ENCODE assay signal across 3 cellular contexts in the genomic region with DNA sequence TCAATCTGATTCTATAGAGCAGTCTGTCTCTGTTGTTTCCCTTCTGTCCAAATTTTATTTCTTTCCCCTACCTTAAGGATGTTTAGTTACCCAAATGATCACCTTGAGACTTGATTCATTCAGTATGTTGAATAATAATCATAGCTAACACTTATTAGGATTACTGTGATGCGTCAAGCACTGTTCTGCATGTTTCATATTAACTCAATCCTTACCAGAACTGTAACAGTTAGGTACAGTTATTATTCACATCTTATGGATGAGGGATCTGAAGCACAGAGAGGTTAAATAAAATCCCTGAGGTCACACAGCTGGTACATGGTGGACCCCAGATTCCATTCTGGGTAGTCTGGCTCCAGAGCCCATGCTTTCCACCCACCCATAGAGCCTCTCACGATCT.
TF ChIP-seq lines count a peak whose summit lies in the region.

No MANE protein-coding gene starts in this region.

TF ChIP-seq in liver, 16 proteins besides CTCF, POLR2A, EP300 and RAD21 (continued from another document):
- TF ChIP-seq, protein P1, sequence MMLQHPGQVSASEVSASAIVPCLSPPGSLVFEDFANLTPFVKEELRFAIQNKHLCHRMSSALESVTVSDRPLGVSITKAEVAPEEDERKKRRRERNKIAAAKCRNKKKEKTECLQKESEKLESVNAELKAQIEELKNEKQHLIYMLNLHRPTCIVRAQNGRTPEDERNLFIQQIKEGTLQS (IDR thresholded peaks at IDR 0.05): no peak
- TF ChIP-seq HNF4A (conservative IDR thresholded peaks at IDR 0.05): no peak
- TF ChIP-seq YY1 (IDR thresholded peaks at IDR 0.05): no peak
- TF ChIP-seq, protein P2, sequence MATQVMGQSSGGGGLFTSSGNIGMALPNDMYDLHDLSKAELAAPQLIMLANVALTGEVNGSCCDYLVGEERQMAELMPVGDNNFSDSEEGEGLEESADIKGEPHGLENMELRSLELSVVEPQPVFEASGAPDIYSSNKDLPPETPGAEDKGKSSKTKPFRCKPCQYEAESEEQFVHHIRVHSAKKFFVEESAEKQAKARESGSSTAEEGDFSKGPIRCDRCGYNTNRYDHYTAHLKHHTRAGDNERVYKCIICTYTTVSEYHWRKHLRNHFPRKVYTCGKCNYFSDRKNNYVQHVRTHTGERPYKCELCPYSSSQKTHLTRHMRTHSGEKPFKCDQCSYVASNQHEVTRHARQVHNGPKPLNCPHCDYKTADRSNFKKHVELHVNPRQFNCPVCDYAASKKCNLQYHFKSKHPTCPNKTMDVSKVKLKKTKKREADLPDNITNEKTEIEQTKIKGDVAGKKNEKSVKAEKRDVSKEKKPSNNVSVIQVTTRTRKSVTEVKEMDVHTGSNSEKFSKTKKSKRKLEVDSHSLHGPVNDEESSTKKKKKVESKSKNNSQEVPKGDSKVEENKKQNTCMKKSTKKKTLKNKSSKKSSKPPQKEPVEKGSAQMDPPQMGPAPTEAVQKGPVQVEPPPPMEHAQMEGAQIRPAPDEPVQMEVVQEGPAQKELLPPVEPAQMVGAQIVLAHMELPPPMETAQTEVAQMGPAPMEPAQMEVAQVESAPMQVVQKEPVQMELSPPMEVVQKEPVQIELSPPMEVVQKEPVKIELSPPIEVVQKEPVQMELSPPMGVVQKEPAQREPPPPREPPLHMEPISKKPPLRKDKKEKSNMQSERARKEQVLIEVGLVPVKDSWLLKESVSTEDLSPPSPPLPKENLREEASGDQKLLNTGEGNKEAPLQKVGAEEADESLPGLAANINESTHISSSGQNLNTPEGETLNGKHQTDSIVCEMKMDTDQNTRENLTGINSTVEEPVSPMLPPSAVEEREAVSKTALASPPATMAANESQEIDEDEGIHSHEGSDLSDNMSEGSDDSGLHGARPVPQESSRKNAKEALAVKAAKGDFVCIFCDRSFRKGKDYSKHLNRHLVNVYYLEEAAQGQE (IDR thresholded peaks at IDR 0.05): no peak
- no peak for TF ChIP-seq GABPA (IDR thresholded peaks at IDR 0.05 in 1 of 2, conservative IDR thresholded peaks at IDR 0.05 in 1 of 2)
- TF ChIP-seq EGR1 (IDR thresholded peaks at IDR 0.05; ENCODE audit: low read depth in 2 of 2): no peak
- TF ChIP-seq, protein P3, sequence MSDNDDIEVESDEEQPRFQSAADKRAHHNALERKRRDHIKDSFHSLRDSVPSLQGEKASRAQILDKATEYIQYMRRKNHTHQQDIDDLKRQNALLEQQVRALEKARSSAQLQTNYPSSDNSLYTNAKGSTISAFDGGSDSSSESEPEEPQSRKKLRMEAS (IDR thresholded peaks at IDR 0.05): no peak
- no peak for TF ChIP-seq NR2F2 (IDR thresholded peaks at IDR 0.05)
- TF ChIP-seq, protein P4, sequence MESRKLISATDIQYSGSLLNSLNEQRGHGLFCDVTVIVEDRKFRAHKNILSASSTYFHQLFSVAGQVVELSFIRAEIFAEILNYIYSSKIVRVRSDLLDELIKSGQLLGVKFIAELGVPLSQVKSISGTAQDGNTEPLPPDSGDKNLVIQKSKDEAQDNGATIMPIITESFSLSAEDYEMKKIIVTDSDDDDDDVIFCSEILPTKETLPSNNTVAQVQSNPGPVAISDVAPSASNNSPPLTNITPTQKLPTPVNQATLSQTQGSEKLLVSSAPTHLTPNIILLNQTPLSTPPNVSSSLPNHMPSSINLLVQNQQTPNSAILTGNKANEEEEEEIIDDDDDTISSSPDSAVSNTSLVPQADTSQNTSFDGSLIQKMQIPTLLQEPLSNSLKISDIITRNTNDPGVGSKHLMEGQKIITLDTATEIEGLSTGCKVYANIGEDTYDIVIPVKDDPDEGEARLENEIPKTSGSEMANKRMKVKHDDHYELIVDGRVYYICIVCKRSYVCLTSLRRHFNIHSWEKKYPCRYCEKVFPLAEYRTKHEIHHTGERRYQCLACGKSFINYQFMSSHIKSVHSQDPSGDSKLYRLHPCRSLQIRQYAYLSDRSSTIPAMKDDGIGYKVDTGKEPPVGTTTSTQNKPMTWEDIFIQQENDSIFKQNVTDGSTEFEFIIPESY (IDR thresholded peaks at IDR 0.05): no peak

TF ChIP-seq in HepG2, 621 proteins besides CTCF, POLR2A, EP300 and RAD21 (continued from another document):
- TF ChIP-seq, protein P5, sequence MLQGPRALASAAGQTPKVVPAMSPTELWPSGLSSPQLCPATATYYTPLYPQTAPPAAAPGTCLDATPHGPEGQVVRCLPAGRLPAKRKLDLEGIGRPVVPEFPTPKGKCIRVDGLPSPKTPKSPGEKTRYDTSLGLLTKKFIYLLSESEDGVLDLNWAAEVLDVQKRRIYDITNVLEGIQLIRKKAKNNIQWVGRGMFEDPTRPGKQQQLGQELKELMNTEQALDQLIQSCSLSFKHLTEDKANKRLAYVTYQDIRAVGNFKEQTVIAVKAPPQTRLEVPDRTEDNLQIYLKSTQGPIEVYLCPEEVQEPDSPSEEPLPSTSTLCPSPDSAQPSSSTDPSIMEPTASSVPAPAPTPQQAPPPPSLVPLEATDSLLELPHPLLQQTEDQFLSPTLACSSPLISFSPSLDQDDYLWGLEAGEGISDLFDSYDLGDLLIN (CRISPR knock-in tag; IDR thresholded peaks at IDR 0.05; ENCODE audit: borderline replicate concordance): no peak
- TF ChIP-seq ZNF569 (CRISPR knock-in tag; IDR thresholded peaks at IDR 0.05; ENCODE audit: borderline replicate concordance) (no peak), ZNF230 (CRISPR knock-in tag; IDR thresholded peaks at IDR 0.05) (no peak), ZNF749 (CRISPR knock-in tag; IDR thresholded peaks at IDR 0.05; ENCODE audit: borderline replicate concordance) (no peak), ZNF549 (CRISPR knock-in tag; IDR thresholded peaks at IDR 0.05) (no peak), JARID2 (CRISPR knock-in tag; IDR thresholded peaks at IDR 0.05; ENCODE audit: insufficient replicate concordance) (no peak), NFIB (CRISPR knock-in tag; IDR thresholded peaks at IDR 0.05; ENCODE audit: borderline replicate concordance) (no peak), MAF1 (CRISPR knock-in tag; IDR thresholded peaks at IDR 0.05; ENCODE audit: borderline replicate concordance) (no peak), RFXAP (CRISPR knock-in tag; IDR thresholded peaks at IDR 0.05; ENCODE audit: borderline replicate concordance) (no peak), ZNF34 (CRISPR knock-in tag; IDR thresholded peaks at IDR 0.05; ENCODE audit: borderline replicate concordance) (no peak), ATM (IDR thresholded peaks at IDR 0.05; ENCODE audit: borderline replicate concordance) (no peak)
- TF ChIP-seq, protein P6, sequence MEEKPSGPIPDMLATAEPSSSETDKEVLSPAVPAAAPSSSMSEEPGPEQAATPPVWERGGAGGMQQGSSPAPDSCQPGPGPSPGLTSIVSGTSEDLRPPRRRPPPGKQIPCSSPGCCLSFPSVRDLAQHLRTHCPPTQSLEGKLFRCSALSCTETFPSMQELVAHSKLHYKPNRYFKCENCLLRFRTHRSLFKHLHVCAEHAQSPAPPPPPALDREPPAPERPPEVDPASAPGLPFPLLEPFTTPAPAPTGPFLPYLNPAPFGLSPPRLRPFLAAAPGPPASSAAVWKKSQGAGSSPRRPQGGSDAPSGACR (CRISPR knock-in tag; IDR thresholded peaks at IDR 0.05): no peak

TF ChIP-seq in WTC11, 78 proteins besides CTCF, POLR2A, EP300 and RAD21 (continued from another document):
- TF ChIP-seq, protein P7, sequence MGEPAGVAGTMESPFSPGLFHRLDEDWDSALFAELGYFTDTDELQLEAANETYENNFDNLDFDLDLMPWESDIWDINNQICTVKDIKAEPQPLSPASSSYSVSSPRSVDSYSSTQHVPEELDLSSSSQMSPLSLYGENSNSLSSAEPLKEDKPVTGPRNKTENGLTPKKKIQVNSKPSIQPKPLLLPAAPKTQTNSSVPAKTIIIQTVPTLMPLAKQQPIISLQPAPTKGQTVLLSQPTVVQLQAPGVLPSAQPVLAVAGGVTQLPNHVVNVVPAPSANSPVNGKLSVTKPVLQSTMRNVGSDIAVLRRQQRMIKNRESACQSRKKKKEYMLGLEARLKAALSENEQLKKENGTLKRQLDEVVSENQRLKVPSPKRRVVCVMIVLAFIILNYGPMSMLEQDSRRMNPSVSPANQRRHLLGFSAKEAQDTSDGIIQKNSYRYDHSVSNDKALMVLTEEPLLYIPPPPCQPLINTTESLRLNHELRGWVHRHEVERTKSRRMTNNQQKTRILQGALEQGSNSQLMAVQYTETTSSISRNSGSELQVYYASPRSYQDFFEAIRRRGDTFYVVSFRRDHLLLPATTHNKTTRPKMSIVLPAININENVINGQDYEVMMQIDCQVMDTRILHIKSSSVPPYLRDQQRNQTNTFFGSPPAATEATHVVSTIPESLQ (CRISPR knock-in tag; IDR thresholded peaks at IDR 0.05): no peak
